Comparison of ENCODE assay signal across 21 cellular contexts in genomic region chr11:130606181-130606580, GRCh38.
DNase-seq lines count a peak whose midpoint lies in the region; ATAC-seq and TF ChIP-seq lines count a peak whose summit lies in the region.
"Had no signal": no experiment of that assay in that cellular context is flagged by ENCODE, and none has a peak within 500 bp of the region (broad histone marks: within the 10 kb centered on the region; RNA-seq: fewer than 3 reads in every experiment).

No MANE protein-coding gene starts in this region.

- peaks cover 94% of the 10 kb centered on the region for H3K4me1 Mint-ChIP-seq in nephron progenitor cell
- H3K4me1 Mint-ChIP-seq: activated CD4-positive, alpha-beta T cell treated with anti-CD3 and anti-CD28 coated beads, Interleukin-2, amount 10 ng/mL, durations not matched to agents 24 days and 14 days had no signal

- H3K4me3 ChIP-seq in left ventricle myocardium inferior (no peak overlapping the region), esophagus muscularis mucosa (no peak overlapping the region)
- H3K4me3 ChIP-seq: cardiac muscle cell, stomach had no signal

- ATAC-seq in GM19324 (IDR thresholded peaks at IDR 0.05; ENCODE audit: low FRiP score, unreplicated experiment) (no peak), HG02623 (IDR thresholded peaks at IDR 0.05; ENCODE audit: unreplicated experiment) (no peak)

- 86% methylated on average over 4 of the region's 4 CpGs for WGBS in esophagus muscularis mucosa

- H3K9me3 Mint-ChIP-seq in nephron progenitor cell, result peaks cover 2% of the 10 kb centered on the region
- H3K9me3 Mint-ChIP-seq: activated CD4-positive, alpha-beta T cell treated with anti-CD3 and anti-CD28 coated beads, Interleukin-2, amount 10 ng/mL, durations not matched to agents 24 days and 14 days; activated T-helper 2 cell treated with anti-CD3 and anti-CD28 coated beads, Interferon-gamma antibody, Interleukin-2, Interleukin-4, amounts not matched to agents 10 μg/mL and 5 μg/mL and 100 μg/mL, durations not matched to agents 14 hours and 24 hours and 36 hours had no signal

- no peaks in the 10 kb centered on the region for H3K9me3 ChIP-seq in left ventricle myocardium inferior (replicated peaks)
- no peaks in the 10 kb centered on the region for H3K9me3 ChIP-seq in esophagus muscularis mucosa
- H3K9me3 ChIP-seq: stomach had no signal

- H3K27me3 ChIP-seq in left ventricle myocardium inferior (ENCODE audit: low read depth) (no peaks in the 10 kb centered on the region), esophagus muscularis mucosa (no peaks in the 10 kb centered on the region)
- H3K27me3 ChIP-seq: cardiac muscle cell, stomach had no signal

- intact Hi-C loops in left ventricle myocardium inferior (cut with micrococcal nuclease), result loop anchor here (10.0 kb wide), 1 partner anchor 161 kb away; the partner anchor contains the start of gene ADAMTS15
- intact Hi-C loops in cardiac septum (cut with DNase I), result no loop called here
- intact Hi-C loops in esophagus muscularis mucosa (cut with DNase I), result no loop called here

- no peaks in the 10 kb centered on the region for H3K27me3 Mint-ChIP-seq in nephron progenitor cell (ENCODE audit: low read depth, poor library complexity)
- H3K27me3 Mint-ChIP-seq: activated CD4-positive, alpha-beta T cell treated with anti-CD3 and anti-CD28 coated beads, Interleukin-2, amount 10 ng/mL, durations not matched to agents 24 days and 14 days had no signal

- H3K36me3 Mint-ChIP-seq in nephron progenitor cell (ENCODE audit: low read depth), result peaks cover 2% of the 10 kb centered on the region

- H3K36me3 ChIP-seq in left ventricle myocardium inferior (no peaks in the 10 kb centered on the region), esophagus muscularis mucosa (no peaks in the 10 kb centered on the region)
- H3K36me3 ChIP-seq: cardiac muscle cell, stomach had no signal

- no peak overlapping the region for H3K4me3 Mint-ChIP-seq in nephron progenitor cell
- H3K4me3 Mint-ChIP-seq: activated CD4-positive, alpha-beta T cell treated with anti-CD3 and anti-CD28 coated beads, Interleukin-2, amount 10 ng/mL, durations not matched to agents 24 days and 14 days had no signal

- no peak for TF ChIP-seq EP300 in esophagus muscularis mucosa (IDR thresholded peaks at IDR 0.05)

- DNase-seq in left ventricle myocardium inferior, result no peak
- no peak for DNase-seq in cardiac septum (ENCODE audit: low spot score)
- DNase-seq in esophagus muscularis mucosa (ENCODE audit: extremely low spot score), result no peak
- DNase-seq in nephron progenitor cell, result no peak
- no peak for DNase-seq in activated CD4-positive, CD25-positive, alpha-beta regulatory T cell treated with anti-CD3 and anti-CD28 coated beads, Interleukin-2, amount 50 U/mL, for 72 hours
- DNase-seq in cortex of kidney (lab: John Stamatoyannopoulos, UW), result no peak
- DNase-seq: activated CD4-positive, alpha-beta T cell treated with anti-CD3 and anti-CD28 coated beads, Interleukin-2, amount 10 ng/mL, durations not matched to agents 24 days and 14 days; erythroblast; HCEC 1CT; hippocampal formation; KG1; mammary epithelial cell; NCI-H2081; NCI-H510A treated with DMSO at 0.1 percent for 48 hours; stimulated activated CD4-positive, alpha-beta T cell treated with anti-CD3 and anti-CD28 coated beads, Interleukin-1b, Interleukin-23, amount 100 ng/mL, for 48 hours; stomach had no signal

- peaks cover 57% of the 10 kb centered on the region for H3K4me1 ChIP-seq in left ventricle myocardium inferior
- peaks cover 50 to 62% (median 52%) of the 10 kb centered on the region in 4 donors for H3K4me1 ChIP-seq in esophagus muscularis mucosa

- peak overlapping the region; percentile 83 for H3K27ac ChIP-seq in left ventricle myocardium inferior (replicated peaks)
- H3K27ac ChIP-seq in esophagus muscularis mucosa (replicated peaks in 1 of 4), result peak overlapping the region; percentile 62 to 78 (median 67)
- H3K27ac ChIP-seq: C4-2B, cardiac muscle cell had no signal

- H3K27ac Mint-ChIP-seq in nephron progenitor cell, result peak overlapping the region; percentile 70
- H3K27ac Mint-ChIP-seq: activated CD4-positive, alpha-beta T cell treated with anti-CD3 and anti-CD28 coated beads, Interleukin-2, amount 10 ng/mL, durations not matched to agents 24 days and 14 days; activated T-helper 2 cell treated with anti-CD3 and anti-CD28 coated beads, Interferon-gamma antibody, Interleukin-2, Interleukin-4, amounts not matched to agents 10 μg/mL and 5 μg/mL and 100 μg/mL, durations not matched to agents 14 hours and 24 hours and 36 hours had no signal

- TF ChIP-seq CTCF in left ventricle myocardium inferior (IDR thresholded peaks at IDR 0.05; ENCODE audit: borderline replicate concordance) (no peak), esophagus muscularis mucosa (IDR thresholded peaks at IDR 0.05) (no peak), nephron progenitor cell (IDR thresholded peaks at IDR 0.05) (no peak)

- TF ChIP-seq POLR2A in esophagus muscularis mucosa (IDR thresholded peaks at IDR 0.05; ENCODE audit: low read depth), result no peak
